ENCODE assay signal across 8 cellular contexts in genomic region chr4:186190456-186191265, GRCh38. TPM values are rescaled to one million over a fixed set of nuclear protein-coding genes. Genes with fewer than 3 reads are reported as not detected.
DNase-seq lines count a peak whose midpoint lies in the region; ATAC-seq and TF ChIP-seq lines count a peak whose summit lies in the region.

No MANE protein-coding gene starts in this region.

- intact Hi-C loops in CD4-positive, alpha-beta memory T cell (cut with micrococcal nuclease), result loop anchor here (1.0 to 10.0 kb wide), 3 partner anchors 14 to 796 kb away; partner anchors contain the start of genes ANKRD37 and LRP2BP
- intact Hi-C loops in sciatic nerve (cut with DNase I), result no loop called here

- H3K9me3 ChIP-seq in CD4-positive, alpha-beta memory T cell (ENCODE audit: control insufficient read depth in 1 of 2, low read length in 2 of 2), result no peaks in the 10 kb centered on the region
- H3K9me3 ChIP-seq in adipocyte (ENCODE audit: control insufficient read depth, low read length), result no peaks in the 10 kb centered on the region
- H3K9me3 ChIP-seq in hepatocyte (ENCODE audit: low read depth), result no peaks in the 10 kb centered on the region

- H3K36me3 Mint-ChIP-seq in CD4-positive, alpha-beta memory T cell, result peaks cover 9 to 32% of the 10 kb centered on the region in 2 donors

- peak overlapping the region; percentile 88 to 96 (median 90) for H3K4me3 Mint-ChIP-seq in CD4-positive, alpha-beta memory T cell

- H3K36me3 ChIP-seq in CD4-positive, alpha-beta memory T cell (ENCODE audit: insufficient read depth, low read length), result no peaks in the 10 kb centered on the region
- H3K36me3 ChIP-seq in adipocyte (ENCODE audit: control insufficient read depth, insufficient read depth, low read length, severe bottlenecking) (peaks cover 4% of the 10 kb centered on the region), hepatocyte (replicated peaks; ENCODE audit: insufficient read depth, low read depth) (no peaks in the 10 kb centered on the region)

- CTCF ChIA-PET in CD4-positive, alpha-beta memory T cell (lab: Charles Lee; ENCODE audit: partially characterized antibody), result interaction anchor here (0.9 to 4.6 kb wide), 4 partner anchors 13 to 122 kb away, joined by 3 to 45 read pairs (median 4); no protein-coding TSS in a partner anchor
- CTCF ChIA-PET in RWPE1 (lab: Yijun Ruan, JAX), result interaction anchor here (0.6 to 0.7 kb wide), 2 partner anchors 79 to 721 kb away, joined by 3 read pairs; no protein-coding TSS in a partner anchor

- peak overlapping the region; percentile 85 for H3K4me2 ChIP-seq in hepatocyte

- H3K9me3 Mint-ChIP-seq in CD4-positive, alpha-beta memory T cell, result no peaks in the 10 kb centered on the region

- peak; percentile 27 for ATAC-seq in GM19351 (IDR thresholded peaks at IDR 0.05; ENCODE audit: unreplicated experiment)
- ATAC-seq in HG03432 (IDR thresholded peaks at IDR 0.05; ENCODE audit: unreplicated experiment), result peak; percentile 46
- ATAC-seq in sciatic nerve, result peak; percentile 54

- H3K9ac ChIP-seq in adipocyte (ENCODE audit: low read length), result peak overlapping the region; percentile 86

- DNase-seq in CD4-positive, alpha-beta memory T cell, result peak; percentile 47 to 66 (median 53)
- peak; percentile 36 for DNase-seq in RWPE1 (ENCODE audit: low spot score)
- peak; percentile 69 for DNase-seq in adipocyte (ENCODE audit: low read depth)
- peak; percentile 63 for DNase-seq in hepatocyte (ENCODE audit: low spot score)
- DNase-seq in sciatic nerve (ENCODE audit: low spot score), result peak; percentile 74
- DNase-seq in GDM1 (lab: John Stamatoyannopoulos, UW), result no peak

- POLR2A ChIA-PET in CD4-positive, alpha-beta memory T cell (lab: Charles Lee; ENCODE audit: partially characterized antibody), result interaction anchor here (0.7 to 5.8 kb wide), 10 partner anchors 12 to 1365 kb away, joined by 3 to 131 read pairs (median 4); partner anchors contain the start of genes ACSL1, FAM149A, SLC25A4 and TLR3
- POLR2A ChIA-PET in RWPE1 (lab: Yijun Ruan, JAX; ENCODE audit: low non-redundant PET), result no interaction called here

- no peaks in the 10 kb centered on the region for H3K27me3 Mint-ChIP-seq in CD4-positive, alpha-beta memory T cell

- WGBS in hepatocyte (ENCODE audit: low lambda C conversion rate, missing lambda C conversion rate), result 2% methylated on average over 28 of the region's 43 CpGs

- peaks cover 26 to 52% (median 36%) of the 10 kb centered on the region in 4 donors for H3K4me1 Mint-ChIP-seq in CD4-positive, alpha-beta memory T cell

- H3K27ac Mint-ChIP-seq in CD4-positive, alpha-beta memory T cell, result peak overlapping the region; percentile 92 to 98 (median 95)

- H3K27me3 ChIP-seq in CD4-positive, alpha-beta memory T cell (ENCODE audit: insufficient read depth, low read length), result no peaks in the 10 kb centered on the region
- H3K27me3 ChIP-seq in adipocyte (replicated peaks; ENCODE audit: control insufficient read depth, insufficient read depth, low read length) (no peaks in the 10 kb centered on the region), hepatocyte (no peaks in the 10 kb centered on the region)

- H3K4me3 ChIP-seq in CD4-positive, alpha-beta memory T cell (ENCODE audit: low read length in 2 of 2), result peak overlapping the region; percentile 77 to 79
- H3K4me3 ChIP-seq in adipocyte (ENCODE audit: low read length) (peak overlapping the region; percentile 89), hepatocyte (peak overlapping the region; percentile 100)

- TF ChIP-seq CTCF in RWPE1 (conservative IDR thresholded peaks at IDR 0.05; ENCODE audit: low read depth) (no peak), hepatocyte (IDR thresholded peaks at IDR 0.05; ENCODE audit: poor library complexity) (no peak)

- peak overlapping the region; percentile 90 for H3K27ac ChIP-seq in CD4-positive, alpha-beta memory T cell (ENCODE audit: low read depth, low read length)
- H3K27ac ChIP-seq in RWPE1 (peak overlapping the region; percentile 93), hepatocyte (peak overlapping the region; percentile 97)

- H4K20me1 ChIP-seq in hepatocyte (ENCODE audit: insufficient read depth, poor library complexity, severe bottlenecking), result no peaks in the 10 kb centered on the region

- H2AFZ ChIP-seq in hepatocyte, result peak overlapping the region; percentile 99

- H3K79me2 ChIP-seq in hepatocyte, result peaks cover 17% of the 10 kb centered on the region

- H3K4me1 ChIP-seq in CD4-positive, alpha-beta memory T cell (ENCODE audit: insufficient read depth, low read length), result peaks cover 36% of the 10 kb centered on the region
- H3K4me1 ChIP-seq in adipocyte (ENCODE audit: control insufficient read depth, insufficient read depth, low read length), result peaks cover 14% of the 10 kb centered on the region
- peaks cover 6% of the 10 kb centered on the region for H3K4me1 ChIP-seq in hepatocyte (ENCODE audit: insufficient read depth)

- no peaks in the 10 kb centered on the region for H3K9me2 ChIP-seq in hepatocyte (replicated peaks; ENCODE audit: insufficient read depth)

RNA-seq across cellular contexts. Expression of gene CYP4V2, which starts 0.7 kb away (rescaled TPM):
- total RNA-seq in CD4-positive, alpha-beta memory T cell, result 10 to 100 TPM; 41.9 to 45.5 TPM
- polyA plus RNA-seq in CD4-positive, alpha-beta memory T cell, result 10 to 100 TPM; 25.3 to 40.9 TPM
- total RNA-seq in hepatocyte, result 17.5 and 24.6 TPM in 2 replicates
- polyA plus RNA-seq in hepatocyte, result 8.0 and 12.2 TPM in 2 replicates
- total RNA-seq in sciatic nerve, result 42.0 TPM

RNA-seq across cellular contexts. Expression of gene KLKB1, which starts 36.6 kb away (rescaled TPM):
- total RNA-seq in CD4-positive, alpha-beta memory T cell, result 1 to 10 TPM; 1.2 to 1.4 TPM
- not detected for polyA plus RNA-seq in CD4-positive, alpha-beta memory T cell
- total RNA-seq in hepatocyte (16.1 and 20.3 TPM in 2 replicates), sciatic nerve (1.1 TPM)
- polyA plus RNA-seq in hepatocyte, result 7.7 and 8.8 TPM in 2 replicates
